Comparison of ENCODE assay signal across 1 cellular context in the genomic region with DNA sequence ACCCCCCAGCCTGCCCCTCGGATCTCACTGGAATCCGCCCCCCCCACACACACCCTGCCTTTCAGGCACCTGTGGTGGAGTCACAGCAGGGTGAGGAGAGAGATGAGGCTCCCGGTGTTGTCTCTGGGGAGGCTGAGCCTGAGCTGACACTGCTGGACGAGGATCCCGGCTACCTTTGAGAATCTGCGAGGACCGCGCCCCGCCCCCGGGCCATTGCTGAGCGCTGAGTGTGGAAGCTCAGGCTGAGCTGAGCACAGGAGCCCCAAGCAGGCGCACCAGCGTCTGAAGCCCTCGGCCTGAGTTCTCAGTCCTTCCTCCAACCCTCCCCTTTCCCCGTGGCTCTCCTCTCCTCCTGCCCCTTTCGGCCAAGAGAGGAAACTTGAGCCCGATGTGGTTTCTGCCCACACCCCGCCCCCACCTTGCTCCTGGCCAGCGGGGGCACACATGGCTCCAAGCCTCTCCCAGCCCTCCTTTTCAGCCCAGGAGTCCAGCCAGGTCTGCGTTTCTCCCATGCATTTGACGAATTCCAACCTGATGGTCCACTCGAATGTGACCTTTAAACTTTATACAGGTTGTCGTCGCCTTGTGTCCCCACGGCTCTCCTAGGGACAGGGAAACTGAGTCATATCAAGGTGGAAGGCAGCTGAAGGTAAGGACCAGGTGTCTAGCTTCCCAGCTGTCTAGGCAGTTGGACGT.
A peak's percentile ranks its signal among the peaks of the same experiment; 100 is the strongest.
TF ChIP-seq lines count a peak whose summit lies in the region.

A gene (minus strand): TSS at position 284 of the 696 bp plus-strand sequence. CDS start 5,767 bp downstream, outside the sequence.

TF ChIP-seq in HEK293, 187 proteins besides CTCF, POLR2A, EP300 and RAD21 (continued from another document):
- TF ChIP-seq SP7 (tag by site-specific recombination; IDR thresholded peaks at IDR 0.05) (0 out of 2 replicates have a peak, but pooled peaks have one; percentile 17), ZBTB17 (tag by site-specific recombination; IDR thresholded peaks at IDR 0.05) (peak; percentile 77), SP2 (tag by site-specific recombination; IDR thresholded peaks at IDR 0.05) (peak; percentile 64), GLIS2 (tag by site-specific recombination; IDR thresholded peaks at IDR 0.05) (peak; percentile 46), ZNF335 (tag by site-specific recombination; conservative IDR thresholded peaks at IDR 0.05) (peak; percentile 69), ZNF76 (tag by site-specific recombination; IDR thresholded peaks at IDR 0.05; ENCODE audit: borderline replicate concordance, low read depth) (0 out of 2 replicates have a peak, but pooled peaks have one; percentile 4), ZNF311 (tag by site-specific recombination; IDR thresholded peaks at IDR 0.05; ENCODE audit: borderline replicate concordance) (no peak), EGR2 (tag by site-specific recombination; IDR thresholded peaks at IDR 0.05; ENCODE audit: low read depth) (peak; percentile 95), ZSCAN30 (tag by site-specific recombination; IDR thresholded peaks at IDR 0.05) (no peak), ZNF175 (tag by site-specific recombination; IDR thresholded peaks at IDR 0.05) (no peak), ZIC2 (tag by site-specific recombination; IDR thresholded peaks at IDR 0.05) (peak; percentile 70), ZNF501 (tag by site-specific recombination; IDR thresholded peaks at IDR 0.05) (no peak), KLF8 (tag by site-specific recombination; IDR thresholded peaks at IDR 0.05) (peak; percentile 53; the same call in 1 of the 2 replicates), KLF7 (tag by site-specific recombination; IDR thresholded peaks at IDR 0.05; ENCODE audit: borderline replicate concordance) (0 out of 2 replicates have a peak, but pooled peaks have one; percentile 58), KLF9 (tag by site-specific recombination; IDR thresholded peaks at IDR 0.05; ENCODE audit: low read depth) (peak; percentile 83), ZNF785 (tag by site-specific recombination; IDR thresholded peaks at IDR 0.05) (no peak), ZNF366 (tag by site-specific recombination; conservative IDR thresholded peaks at IDR 0.05) (0 out of 2 replicates have a peak, but pooled peaks have one; percentile 24), OSR2 (tag by site-specific recombination; IDR thresholded peaks at IDR 0.05) (0 out of 2 replicates have a peak, but pooled peaks have one; percentile 10)
- TF ChIP-seq, protein P1, sequence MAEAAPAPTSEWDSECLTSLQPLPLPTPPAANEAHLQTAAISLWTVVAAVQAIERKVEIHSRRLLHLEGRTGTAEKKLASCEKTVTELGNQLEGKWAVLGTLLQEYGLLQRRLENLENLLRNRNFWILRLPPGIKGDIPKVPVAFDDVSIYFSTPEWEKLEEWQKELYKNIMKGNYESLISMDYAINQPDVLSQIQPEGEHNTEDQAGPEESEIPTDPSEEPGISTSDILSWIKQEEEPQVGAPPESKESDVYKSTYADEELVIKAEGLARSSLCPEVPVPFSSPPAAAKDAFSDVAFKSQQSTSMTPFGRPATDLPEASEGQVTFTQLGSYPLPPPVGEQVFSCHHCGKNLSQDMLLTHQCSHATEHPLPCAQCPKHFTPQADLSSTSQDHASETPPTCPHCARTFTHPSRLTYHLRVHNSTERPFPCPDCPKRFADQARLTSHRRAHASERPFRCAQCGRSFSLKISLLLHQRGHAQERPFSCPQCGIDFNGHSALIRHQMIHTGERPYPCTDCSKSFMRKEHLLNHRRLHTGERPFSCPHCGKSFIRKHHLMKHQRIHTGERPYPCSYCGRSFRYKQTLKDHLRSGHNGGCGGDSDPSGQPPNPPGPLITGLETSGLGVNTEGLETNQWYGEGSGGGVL (tag by site-specific recombination; IDR thresholded peaks at IDR 0.05), result peak; percentile 66; the same call in 1 of the 2 replicates
- TF ChIP-seq, protein P2, sequence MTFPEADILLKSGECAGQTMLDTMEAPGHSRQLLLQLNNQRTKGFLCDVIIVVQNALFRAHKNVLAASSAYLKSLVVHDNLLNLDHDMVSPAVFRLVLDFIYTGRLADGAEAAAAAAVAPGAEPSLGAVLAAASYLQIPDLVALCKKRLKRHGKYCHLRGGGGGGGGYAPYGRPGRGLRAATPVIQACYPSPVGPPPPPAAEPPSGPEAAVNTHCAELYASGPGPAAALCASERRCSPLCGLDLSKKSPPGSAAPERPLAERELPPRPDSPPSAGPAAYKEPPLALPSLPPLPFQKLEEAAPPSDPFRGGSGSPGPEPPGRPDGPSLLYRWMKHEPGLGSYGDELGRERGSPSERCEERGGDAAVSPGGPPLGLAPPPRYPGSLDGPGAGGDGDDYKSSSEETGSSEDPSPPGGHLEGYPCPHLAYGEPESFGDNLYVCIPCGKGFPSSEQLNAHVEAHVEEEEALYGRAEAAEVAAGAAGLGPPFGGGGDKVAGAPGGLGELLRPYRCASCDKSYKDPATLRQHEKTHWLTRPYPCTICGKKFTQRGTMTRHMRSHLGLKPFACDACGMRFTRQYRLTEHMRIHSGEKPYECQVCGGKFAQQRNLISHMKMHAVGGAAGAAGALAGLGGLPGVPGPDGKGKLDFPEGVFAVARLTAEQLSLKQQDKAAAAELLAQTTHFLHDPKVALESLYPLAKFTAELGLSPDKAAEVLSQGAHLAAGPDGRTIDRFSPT (tag by site-specific recombination; IDR thresholded peaks at IDR 0.05), result 0 out of 2 replicates have a peak, but pooled peaks have one; percentile 39
TF ChIP-seq in HEK293: peak in this region for 23.
